Comparison of ENCODE assay signal across 13 cellular contexts in genomic region chr2:18949871-18950597, GRCh38.
DNase-seq lines count a peak whose midpoint lies in the region; ATAC-seq and TF ChIP-seq lines count a peak whose summit lies in the region.
"Had no signal": no experiment of that assay in that cellular context is flagged by ENCODE, and none has a peak within 500 bp of the region (broad histone marks: within the 10 kb centered on the region; RNA-seq: fewer than 3 reads in every experiment).

No MANE protein-coding gene starts in this region.

- H3K4me3 Mint-ChIP-seq in chondrocyte (ENCODE audit: unreplicated experiment) = no peak overlapping the region
- H3K4me3 Mint-ChIP-seq: activated CD4-positive, alpha-beta memory T cell treated with anti-CD3 and anti-CD28 coated beads for 36 hours; activated naive CD4-positive, alpha-beta T cell treated with anti-CD3 and anti-CD28 coated beads for 36 hours had no signal

- no peaks in the 10 kb centered on the region for H3K79me2 ChIP-seq in trophoblast cell (ENCODE audit: control insufficient read depth, insufficient read depth, low read length, poor library complexity)

- H2AK5ac ChIP-seq in trophoblast cell (ENCODE audit: low read length) = no peak overlapping the region

- no peak overlapping the region for H3K27ac Mint-ChIP-seq in chondrocyte (ENCODE audit: unreplicated experiment)
- H3K27ac Mint-ChIP-seq: activated CD4-positive, alpha-beta memory T cell treated with anti-CD3 and anti-CD28 coated beads for 36 hours; activated naive CD4-positive, alpha-beta T cell treated with anti-CD3 and anti-CD28 coated beads for 36 hours had no signal

- no peak overlapping the region for H4K8ac ChIP-seq in trophoblast cell (ENCODE audit: low read depth, low read length)

- H3K36me3 Mint-ChIP-seq in chondrocyte (ENCODE audit: low read depth) = no peaks in the 10 kb centered on the region
- H3K36me3 Mint-ChIP-seq: activated CD4-positive, alpha-beta memory T cell treated with anti-CD3 and anti-CD28 coated beads for 36 hours had no signal

- H4K91ac ChIP-seq in trophoblast cell (ENCODE audit: low read depth, low read length) = no peak overlapping the region

- H3K27me3 ChIP-seq in trophoblast cell (ENCODE audit: insufficient read depth, low read length) (no peaks in the 10 kb centered on the region), BE2C (no peaks in the 10 kb centered on the region)
- H3K27me3 ChIP-seq: colonic mucosa had no signal

- peaks cover 5% of the 10 kb centered on the region for H3K9me3 Mint-ChIP-seq in chondrocyte (ENCODE audit: low read depth)
- H3K9me3 Mint-ChIP-seq: activated naive CD4-positive, alpha-beta T cell treated with anti-CD3 and anti-CD28 coated beads for 36 hours had no signal

- no peaks in the 10 kb centered on the region for H3K36me3 ChIP-seq in trophoblast cell (ENCODE audit: control insufficient read depth in 1 of 2, insufficient read depth in 2 of 2, low read length in 2 of 2)
- no peaks in the 10 kb centered on the region for H3K36me3 ChIP-seq in BE2C
- H3K36me3 ChIP-seq: colonic mucosa, lower lobe of right lung had no signal

- no CpG with 5 or more reads among the region's 7 CpGs for WGBS in trophoblast cell (ENCODE audit: extremely low coverage, insufficient coverage, insufficient read length)

- no peak overlapping the region for H3K23ac ChIP-seq in trophoblast cell (ENCODE audit: low read length)

- no peak overlapping the region for H2AFZ ChIP-seq in trophoblast cell (ENCODE audit: insufficient read depth, low read length, poor library complexity)

- no peak for ATAC-seq in GM21423 (IDR thresholded peaks at IDR 0.05; ENCODE audit: unreplicated experiment)
- no peak for ATAC-seq in HG03442 (IDR thresholded peaks at IDR 0.05; ENCODE audit: unreplicated experiment)
- ATAC-seq: lower lobe of right lung had no signal

- DNase-seq in Caki2 (ENCODE audit: low read depth) (peak; percentile 55), LoVo (ENCODE audit: low spot score) (peak; percentile 35), fibroblast of gingiva (ENCODE audit: low read depth) (peak; percentile 77), trophoblast cell (peak; percentile 23 to 70), chondrocyte (ENCODE audit: low spot score) (no peak), BE2C (no peak)
- DNase-seq: activated CD4-positive, alpha-beta memory T cell treated with anti-CD3 and anti-CD28 coated beads for 36 hours; activated naive CD4-positive, alpha-beta T cell treated with anti-CD3 and anti-CD28 coated beads for 36 hours; colonic mucosa; lower lobe of right lung; NCI-H82 had no signal

- no peaks in the 10 kb centered on the region for H3K4me1 ChIP-seq in trophoblast cell (ENCODE audit: control insufficient read depth in 1 of 2, insufficient read depth in 2 of 2, low read length in 2 of 2)
- no peaks in the 10 kb centered on the region for H3K4me1 ChIP-seq in BE2C
- H3K4me1 ChIP-seq: colonic mucosa had no signal

- no peak overlapping the region for H2BK5ac ChIP-seq in trophoblast cell (ENCODE audit: low read depth, low read length, poor library complexity)

- no peak overlapping the region for H2BK120ac ChIP-seq in trophoblast cell (ENCODE audit: insufficient read depth, low read length, poor library complexity)

- no peaks in the 10 kb centered on the region for H3K79me1 ChIP-seq in trophoblast cell (ENCODE audit: low read length)

- no peaks in the 10 kb centered on the region for H3K27me3 Mint-ChIP-seq in chondrocyte (ENCODE audit: low read depth)
- H3K27me3 Mint-ChIP-seq: activated CD4-positive, alpha-beta memory T cell treated with anti-CD3 and anti-CD28 coated beads for 36 hours had no signal

- H3K4me3 ChIP-seq in trophoblast cell (ENCODE audit: low read depth, low read length) (no peak overlapping the region), BE2C (ENCODE audit: low read depth, low read length) (no peak overlapping the region)
- H3K4me3 ChIP-seq: colonic mucosa, lower lobe of right lung had no signal

- no peak overlapping the region for H4K12ac ChIP-seq in trophoblast cell (ENCODE audit: low read depth, low read length)

- peaks cover 10% of the 10 kb centered on the region for H3K4me1 Mint-ChIP-seq in chondrocyte (ENCODE audit: low read depth)

- no peak overlapping the region for H3K18ac ChIP-seq in trophoblast cell (ENCODE audit: low read length)

- TF ChIP-seq CTCF in chondrocyte (IDR thresholded peaks at IDR 0.05) (no peak), BE2C (IDR thresholded peaks at IDR 0.05; ENCODE audit: low read depth, low read length) (no peak)

- H3K4ac ChIP-seq in trophoblast cell (ENCODE audit: low read depth, low read length) = no peak overlapping the region

- H3K9me3 ChIP-seq in trophoblast cell (ENCODE audit: insufficient read depth, low read depth, low read length) = no peaks in the 10 kb centered on the region
- no peaks in the 10 kb centered on the region for H3K9me3 ChIP-seq in BE2C
- H3K9me3 ChIP-seq: colonic mucosa, lower lobe of right lung had no signal

- no peak overlapping the region for H2BK12ac ChIP-seq in trophoblast cell (ENCODE audit: low read length)

- no peak overlapping the region for H3K14ac ChIP-seq in trophoblast cell (ENCODE audit: low read length)

- in situ Hi-C loops in Caki2 (cut with HindIII; ENCODE audit: low pct_unique_long_range_greater_than_20kb, low sequenced_read_pairs) = no loop called here

- no peak overlapping the region for H3K9ac ChIP-seq in trophoblast cell (ENCODE audit: low read length)

- no peak overlapping the region for H3K27ac ChIP-seq in trophoblast cell (ENCODE audit: low read depth, low read length)
- H3K27ac ChIP-seq: colonic mucosa, lower lobe of right lung had no signal

- H3K4me2 ChIP-seq in trophoblast cell (ENCODE audit: low read length) = no peak overlapping the region

Comparison
In these comparisons a context has a peak if more than half of its experiments do, and no peak if none do; other contexts are left out.
1. DNase-seq: peak in Caki2 (single experiment), LoVo (single experiment), fibroblast of gingiva (single experiment) and trophoblast cell (2 of 2); none in chondrocyte (single experiment) and BE2C (single experiment).